In the genomic region with DNA sequence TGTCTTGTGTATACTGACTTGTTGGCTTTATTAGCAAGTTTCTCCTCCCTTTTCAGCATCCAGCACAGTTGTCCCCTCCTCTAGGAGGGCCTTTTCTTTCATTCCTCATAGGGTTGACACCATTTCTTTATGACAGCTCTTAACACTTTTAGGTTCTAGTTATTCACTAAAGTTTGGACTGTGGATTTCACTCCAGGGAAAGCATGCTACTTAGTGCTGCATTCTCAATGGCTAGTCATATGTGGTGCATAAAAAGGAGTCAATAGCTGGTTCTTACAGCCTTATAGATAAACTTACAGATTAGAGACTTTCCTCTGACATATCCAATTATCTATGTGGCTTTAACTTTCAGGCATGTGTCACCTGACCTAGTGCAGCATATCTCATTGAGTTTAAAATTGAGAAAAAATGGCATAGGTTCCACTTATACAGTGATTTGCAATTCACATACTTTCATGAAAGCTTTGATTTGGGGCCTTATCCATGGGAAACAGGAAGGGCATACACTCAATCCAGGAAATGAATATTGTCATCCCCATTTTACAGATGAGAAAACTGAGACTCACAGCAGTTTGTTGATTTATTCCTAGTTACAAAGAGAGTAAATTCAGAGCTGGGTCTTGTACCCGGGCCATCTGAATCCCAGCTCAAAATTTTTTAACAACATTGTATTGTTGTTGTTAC, we compare ENCODE assay signal across 16 cellular contexts.
"Had no signal": no experiment of that assay in that cellular context is flagged by ENCODE, and none has a peak within 500 bp of the region (broad histone marks: within the 10 kb centered on the region; RNA-seq: fewer than 3 reads in every experiment).

No MANE protein-coding gene starts in this region.

- H3K4me3 ChIP-seq: dorsolateral prefrontal cortex, prostate gland, right atrium auricular region, stomach had no signal

- H3K36me3 ChIP-seq: prostate gland, right atrium auricular region, stomach had no signal

- H3K36me3 Mint-ChIP-seq: brain had no signal

- DNase-seq: activated CD8-positive, alpha-beta memory T cell treated with anti-CD3 and anti-CD28 coated beads, Interleukin-2, amount 50 U/mL, for 4 hours; activated effector memory CD4-positive, alpha-beta T cell treated with Interleukin-2 at 50 U/mL for 16 hours; activated naive CD4-positive, alpha-beta T cell treated with anti-CD3 and anti-CD28 coated beads, Interleukin-2, amount 10 ng/mL, durations not matched to agents 7 days and 5 days; activated naive CD8-positive, alpha-beta T cell treated with anti-CD3 and anti-CD28 coated beads, Interleukin-2, amount 50 U/mL, for 24 hours; activated T-cell treated with anti-CD3 and anti-CD28 coated beads, Interleukin-2, amount 50 U/mL, for 4 hours; anterior cingulate cortex; caudate nucleus; dorsolateral prefrontal cortex; mesendoderm; stimulated activated CD4-positive, alpha-beta T cell treated with anti-CD3 and anti-CD28 coated beads, Interleukin-2, amount 100 ng/mL, for 24 hours; stomach; trophoblast cell had no signal

- H3K9me3 Mint-ChIP-seq: T-helper 2 cell treated with Interferon-gamma antibody and Interleukin-4, amounts not matched to agents 5 μg/mL and 100 μg/mL, for 36 hours had no signal

- H3K4me3 Mint-ChIP-seq: activated naive CD4-positive, alpha-beta T cell treated with anti-CD3 and anti-CD28 coated beads, Interleukin-2, amount 10 ng/mL, durations not matched to agents 7 days and 5 days; activated naive CD8-positive, alpha-beta T cell treated with anti-CD3 and anti-CD28 coated beads, Interleukin-2, amount 50 U/mL, for 24 hours; activated T-cell treated with anti-CD3 and anti-CD28 coated beads, Interleukin-2, amount 50 U/mL, for 4 hours; brain; T-helper 2 cell treated with Interferon-gamma antibody and Interleukin-4, amounts not matched to agents 5 μg/mL and 100 μg/mL, for 36 hours had no signal

- H3K4me1 ChIP-seq: prostate gland, right atrium auricular region had no signal

- ATAC-seq: activated T-cell treated with anti-CD3 and anti-CD28 coated beads, Interleukin-2, amount 50 U/mL, for 4 hours had no signal

- H3K9me3 ChIP-seq: prostate gland, right atrium auricular region had no signal

- H3K27ac Mint-ChIP-seq: activated naive CD4-positive, alpha-beta T cell treated with anti-CD3 and anti-CD28 coated beads, Interleukin-2, amount 10 ng/mL, durations not matched to agents 7 days and 5 days; activated naive CD8-positive, alpha-beta T cell treated with anti-CD3 and anti-CD28 coated beads, Interleukin-2, amount 50 U/mL, for 24 hours; brain; T-helper 2 cell treated with Interferon-gamma antibody and Interleukin-4, amounts not matched to agents 5 μg/mL and 100 μg/mL, for 36 hours had no signal

- H3K27me3 ChIP-seq: dorsolateral prefrontal cortex, right atrium auricular region, stomach had no signal

- H3K27ac ChIP-seq: dorsolateral prefrontal cortex, prostate gland, right atrium auricular region, stomach had no signal
